Comparison of ENCODE assay signal across 14 cellular contexts in genomic region chr3:25588441-25589103, GRCh38.
"Had no signal": no experiment of that assay in that cellular context is flagged by ENCODE, and none has a peak within 500 bp of the region (broad histone marks: within the 10 kb centered on the region; RNA-seq: fewer than 3 reads in every experiment).

No MANE protein-coding gene starts in this region.

- DNase-seq: activated CD4-positive, alpha-beta T cell treated with anti-CD3 and anti-CD28 coated beads for 4 hours; activated CD8-positive, alpha-beta memory T cell treated with anti-CD3 and anti-CD28 coated beads for 24 hours; activated naive CD4-positive, alpha-beta T cell treated with Interleukin-2 at 50 U/mL for 16 hours; immature natural killer cell; left colon; nucleus accumbens; psoas muscle; sigmoid colon; stimulated activated CD4-positive, alpha-beta T cell treated with anti-CD3 and anti-CD28 coated beads, Interleukin-2, amount 100 ng/mL, for 48 hours; stimulated activated naive CD4-positive, alpha-beta T cell treated with Interleukin-2 at 50 U/mL for 16 hours; T-helper 9 cell had no signal

- H3K4me3 Mint-ChIP-seq: immature natural killer cell; natural killer cell treated with Interleukin-12 subunit alpha and Interleukin-12 subunit beta and Interleukin-15 and Interleukin-18, amount 100 ng/mL, for 72 hours; type B pancreatic cell had no signal

- H3K36me3 ChIP-seq: sigmoid colon had no signal

- H3K9me3 ChIP-seq: psoas muscle, sigmoid colon had no signal

- H3K4me3 ChIP-seq: psoas muscle, sigmoid colon had no signal

- H3K27ac ChIP-seq: psoas muscle, sigmoid colon, VCaP had no signal

- H3K9me3 Mint-ChIP-seq: immature natural killer cell; natural killer cell treated with Interleukin-12 subunit alpha and Interleukin-12 subunit beta and Interleukin-15 and Interleukin-18, amount 100 ng/mL, for 72 hours; type B pancreatic cell had no signal

- H3K27me3 ChIP-seq: sigmoid colon had no signal

- H3K27ac Mint-ChIP-seq: type B pancreatic cell had no signal

- H3K36me3 Mint-ChIP-seq: immature natural killer cell; natural killer cell treated with Interleukin-12 subunit alpha and Interleukin-12 subunit beta and Interleukin-15 and Interleukin-18, amount 100 ng/mL, for 72 hours had no signal

- H3K27me3 Mint-ChIP-seq: natural killer cell treated with Interleukin-12 subunit alpha and Interleukin-12 subunit beta and Interleukin-15 and Interleukin-18, amount 100 ng/mL, for 72 hours had no signal

- ATAC-seq: left colon; natural killer cell treated with Interleukin-12 subunit alpha and Interleukin-12 subunit beta and Interleukin-15 and Interleukin-18, amount 100 ng/mL, for 72 hours; psoas muscle had no signal
